13 cellular contexts compared by ENCODE assay signal in genomic region chr6:22295145-22295544, GRCh38. TPM values are rescaled to one million over a fixed set of nuclear protein-coding genes. Genes with fewer than 3 reads are reported as not detected.
"Had no signal": no experiment of that assay in that cellular context is flagged by ENCODE, and none has a peak within 500 bp of the region (broad histone marks: within the 10 kb centered on the region; RNA-seq: fewer than 3 reads in every experiment).

No MANE protein-coding gene starts in this region.

- H3K36me3 ChIP-seq: cardiac muscle cell, right lobe of liver had no signal

- H3K4me1 ChIP-seq: psoas muscle, right lobe of liver had no signal

- H3K9me3 ChIP-seq: psoas muscle, right lobe of liver had no signal

- ATAC-seq: activated CD8-positive, alpha-beta T cell treated with anti-CD3 and anti-CD28 coated beads, Interleukin-2, amount 10 ng/mL, durations not matched to agents 7 days and 5 days; activated naive CD8-positive, alpha-beta T cell treated with anti-CD3 and anti-CD28 coated beads, Interleukin-2, amount 50 U/mL, for 24 hours; foreskin keratinocyte; psoas muscle; right lobe of liver; stimulated activated naive B cell treated with anti-CD40 and anti-IgM and Interleukin-4, amounts not matched to agents 10 μg/mL and 1 μg/mL and 100 μg/mL, for 72 hours had no signal

- DNase-seq: activated CD8-positive, alpha-beta T cell treated with anti-CD3 and anti-CD28 coated beads, Interleukin-2, amount 10 ng/mL, durations not matched to agents 7 days and 5 days; activated naive CD4-positive, alpha-beta T cell treated with Interleukin-2 at 50 U/mL for 16 hours; activated naive CD8-positive, alpha-beta T cell treated with anti-CD3 and anti-CD28 coated beads, Interleukin-2, amount 50 U/mL, for 24 hours; foreskin keratinocyte; head of caudate nucleus; psoas muscle; right lobe of liver; stimulated activated CD4-positive, alpha-beta T cell treated with anti-CD3 and anti-CD28 coated beads, Interleukin-2, amount 100 ng/mL, for 24 hours; stimulated activated naive B cell treated with anti-CD40 and anti-IgM and Interleukin-4, amounts not matched to agents 10 μg/mL and 1 μg/mL and 100 μg/mL, for 72 hours; trophoblast cell had no signal

- H3K4me3 ChIP-seq: cardiac muscle cell, psoas muscle, right lobe of liver had no signal

- H3K27ac ChIP-seq: cardiac muscle cell, foreskin keratinocyte, psoas muscle, right lobe of liver had no signal

- H3K27me3 ChIP-seq: cardiac muscle cell, foreskin keratinocyte, right lobe of liver had no signal

RNA-seq across cellular contexts. Expression of gene PRL, which starts 1.7 kb away (rescaled TPM):
- total RNA-seq: activated CD8-positive, alpha-beta T cell treated with anti-CD3 and anti-CD28 coated beads, Interleukin-2, amount 10 ng/mL, durations not matched to agents 7 days and 5 days; astrocyte; cardiac muscle cell; foreskin keratinocyte; osteoblast; psoas muscle; right lobe of liver had no signal
- polyA plus RNA-seq: cardiac muscle cell, foreskin keratinocyte had no signal
